Comparison of ENCODE assay signal across 18 cellular contexts in genomic region chr9:130429407-130429806, GRCh38. TPM values are rescaled to one million over a fixed set of nuclear protein-coding genes. Genes with fewer than 3 reads are reported as not detected.
DNase-seq lines count a peak whose midpoint lies in the region; ATAC-seq and TF ChIP-seq lines count a peak whose summit lies in the region.
"Had no signal": no experiment of that assay in that cellular context is flagged by ENCODE, and none has a peak within 500 bp of the region (broad histone marks: within the 10 kb centered on the region; RNA-seq: fewer than 3 reads in every experiment).

No MANE protein-coding gene starts in this region.

- POLR2A ChIA-PET in Caco-2 (lab: Charles Lee) = no interaction called here

- BruUV-seq in Caco-2 (replicated peaks; lab: Mats Ljungman, UMichigan) = no TSS peak

- H3K27me3 Mint-ChIP-seq in Caco-2 (ENCODE audit: insufficient read depth, unreplicated experiment) = no peaks in the 10 kb centered on the region
- no peaks in the 10 kb centered on the region for H3K27me3 Mint-ChIP-seq in osteocyte (ENCODE audit: unreplicated experiment)

- H3K36me3 ChIP-seq in Caco-2 (ENCODE audit: control insufficient read depth, insufficient read depth, low read length) = no peaks in the 10 kb centered on the region
- H3K36me3 ChIP-seq: BLaER1 had no signal

- no peak for ATAC-seq in Right ventricle myocardium inferior
- ATAC-seq: CD8-positive, alpha-beta T cell; GM12878; HCT116 had no signal

- no peaks in the 10 kb centered on the region for H3K27me3 ChIP-seq in Caco-2 (replicated peaks; ENCODE audit: control insufficient read depth, insufficient read depth, low read length)

- no peaks in the 10 kb centered on the region for H3K9me3 Mint-ChIP-seq in Caco-2 (ENCODE audit: unreplicated experiment)
- H3K9me3 Mint-ChIP-seq in osteocyte (ENCODE audit: unreplicated experiment) = no peaks in the 10 kb centered on the region
- H3K9me3 Mint-ChIP-seq: CD8-positive, alpha-beta T cell; H9 had no signal

- DNase-seq in Right ventricle myocardium inferior (ENCODE audit: missing footprints) (peak; percentile 31), cardiac septum (ENCODE audit: low spot score) (no peak), Caco-2 (no peak), left kidney (ENCODE audit: low read depth, low spot score) (peak; percentile 48), osteocyte (ENCODE audit: extremely low spot score, unreplicated experiment) (no peak)
- no peak for DNase-seq in activated CD8-positive, alpha-beta memory T cell treated with anti-CD3 and anti-CD28 coated beads, Interleukin-2, amount 50 U/mL, for 4 hours
- DNase-seq: CD4-positive, CD25-positive, alpha-beta regulatory T cell; CD8-positive, alpha-beta T cell; DMS 273 treated with DMSO at 0.1 percent for 48 hours; DMS79; EL; GDM1; GM23248; H9 had no signal

- H3K9me3 ChIP-seq in Caco-2 = peaks cover 8% of the 10 kb centered on the region; the same call in 1 of the 2 replicates

- intact Hi-C loops in Right ventricle myocardium inferior (cut with DNase I) = no loop called here
- intact Hi-C loops in cardiac septum (cut with DNase I) = no loop called here
- intact Hi-C loops in Caco-2 (cut with micrococcal nuclease; ENCODE audit: unreplicated experiment) = no loop called here

- peaks cover 14% of the 10 kb centered on the region for H3K4me1 Mint-ChIP-seq in Caco-2 (ENCODE audit: low read depth, unreplicated experiment)
- peaks cover 30% of the 10 kb centered on the region for H3K4me1 Mint-ChIP-seq in osteocyte (ENCODE audit: unreplicated experiment)

- peaks cover 42% of the 10 kb centered on the region for H3K4me1 ChIP-seq in Caco-2

- no peaks in the 10 kb centered on the region for H3K36me3 Mint-ChIP-seq in Caco-2 (ENCODE audit: insufficient read depth, unreplicated experiment)
- H3K36me3 Mint-ChIP-seq in osteocyte (ENCODE audit: unreplicated experiment) = no peaks in the 10 kb centered on the region
- H3K36me3 Mint-ChIP-seq: CD4-positive, CD25-positive, alpha-beta regulatory T cell; CD8-positive, alpha-beta T cell had no signal

- H3K4me3 ChIP-seq in Caco-2 (ENCODE audit: low read depth, low read length) = no peak overlapping the region
- H3K4me3 ChIP-seq: BLaER1, GM12878, GM23248 had no signal

- no peak overlapping the region for H3K4me3 Mint-ChIP-seq in Caco-2 (ENCODE audit: unreplicated experiment)
- no peak overlapping the region for H3K4me3 Mint-ChIP-seq in osteocyte (ENCODE audit: unreplicated experiment)
- H3K4me3 Mint-ChIP-seq: B cell; CD4-positive, CD25-positive, alpha-beta regulatory T cell; CD8-positive, alpha-beta T cell; H9 had no signal

- no peak for TF ChIP-seq CTCF in Caco-2 (IDR thresholded peaks at IDR 0.05; ENCODE audit: insufficient read depth in 1 of 2, low read depth in 1 of 2, low read length in 1 of 2, severe bottlenecking in 1 of 2, unreplicated experiment in 1 of 2)
- no peak for TF ChIP-seq CTCF in osteocyte (IDR thresholded peaks at IDR 0.05)

- CTCF ChIA-PET in Caco-2 (lab: Charles Lee) = no interaction called here

- H3K27ac Mint-ChIP-seq in Caco-2 (ENCODE audit: unreplicated experiment) = peak overlapping the region; percentile 26
- no peak overlapping the region for H3K27ac Mint-ChIP-seq in osteocyte (ENCODE audit: unreplicated experiment)
- H3K27ac Mint-ChIP-seq: B cell; CD4-positive, CD25-positive, alpha-beta regulatory T cell; CD8-positive, alpha-beta T cell had no signal

RNA-seq across cellular contexts. Expression of gene ASS1, which starts 15.4 kb away (rescaled TPM):
- total RNA-seq in Right ventricle myocardium inferior (84.8 TPM), cardiac septum (53.7 TPM), Caco-2 (2022) (76.9 and 118 TPM in 2 replicates), osteocyte (217 and 219 TPM in 2 replicates)
- total RNA-seq: CD4-positive, CD25-positive, alpha-beta regulatory T cell; CD8-positive, alpha-beta T cell had no signal

Comparison
In these comparisons a context has a peak if more than half of its experiments do, and no peak if none do; other contexts are left out.
1. DNase-seq: peak in Right ventricle myocardium inferior (single experiment) and left kidney (single experiment); none in cardiac septum (single experiment), Caco-2 (0 of 2), activated CD8-positive, alpha-beta memory T cell treated with anti-CD3 and anti-CD28 coated beads, Interleukin-2, amount 50 U/mL, for 4 hours (single experiment) and osteocyte (single experiment).